1 cellular context compared by ENCODE assay signal in genomic region chr12:64669270-64669842, GRCh38.
TF ChIP-seq lines count a peak whose summit lies in the region.

No MANE protein-coding gene starts in this region.

TF ChIP-seq in K562, 482 proteins besides CTCF, POLR2A, EP300 and RAD21 (continued from another document and continues in another):
- TF ChIP-seq ZNF740 (CRISPR knock-in tag; IDR thresholded peaks at IDR 0.05) (no peak), ZNF740 (tag; IDR thresholded peaks at IDR 0.05) (0 out of 4 replicates have a peak, but pooled peaks of 1 of the 2 experiments have one; percentile 21), GTF3C2 (IDR thresholded peaks at IDR 0.05; ENCODE audit: borderline replicate concordance, extremely low read depth, insufficient read length) (no peak), PHF20 (IDR thresholded peaks at IDR 0.05; ENCODE audit: partially characterized antibody) (no peak), MAFF (IDR thresholded peaks at IDR 0.05; ENCODE audit: low read length) (no peak), ERF (CRISPR knock-in tag; IDR thresholded peaks at IDR 0.05) (no peak), ZNF280A (IDR thresholded peaks at IDR 0.05; ENCODE audit: low read depth, partially characterized antibody) (no peak), CHCHD3 (CRISPR knock-in tag; IDR thresholded peaks at IDR 0.05) (no peak), ZNF431 (CRISPR knock-in tag; IDR thresholded peaks at IDR 0.05) (no peak), RAD51 (IDR thresholded peaks at IDR 0.05; ENCODE audit: borderline replicate concordance, low read depth) (no peak), SMAD4 (CRISPR knock-in tag; conservative IDR thresholded peaks at IDR 0.05) (peak; percentile 76), GABPA (tag; conservative IDR thresholded peaks at IDR 0.05; ENCODE audit: low read depth) (peak; percentile 49; the same call in 1 of the 2 replicates), CBX8 (IDR thresholded peaks at IDR 0.05; ENCODE audit: borderline replicate concordance, extremely low read depth, low read depth, low read length, poor library complexity, severe bottlenecking) (no peak), ZNF584 (CRISPR knock-in tag; IDR thresholded peaks at IDR 0.05; ENCODE audit: low read depth) (0 out of 2 replicates have a peak, but pooled peaks have one; percentile 66), SMARCA4 (IDR thresholded peaks at IDR 0.05) (0 out of 2 replicates have a peak, but pooled peaks have one; percentile 17), DEAF1 (CRISPR knock-in tag; IDR thresholded peaks at IDR 0.05) (no peak), EP400 (IDR thresholded peaks at IDR 0.05) (peak; percentile 9; the same call in 1 of the 2 replicates), THAP7 (CRISPR knock-in tag; IDR thresholded peaks at IDR 0.05) (no peak), UBTF (IDR thresholded peaks at IDR 0.05; ENCODE audit: borderline replicate concordance in 1 of 2, low read depth in 2 of 2, low read length in 2 of 2) (peak; percentile 70 to 80; a peak in 2 of 4 replicates), MTA1 (IDR thresholded peaks at IDR 0.05; ENCODE audit: borderline replicate concordance) (no peak), HLTF (IDR thresholded peaks at IDR 0.05) (no peak), E2F1 (CRISPR knock-in tag; IDR thresholded peaks at IDR 0.05) (no peak), SMARCC2 (IDR thresholded peaks at IDR 0.05; ENCODE audit: low read depth) (no peak), ZNF512 (tag; IDR thresholded peaks at IDR 0.05) (no peak), SAP30 (IDR thresholded peaks at IDR 0.05; ENCODE audit: borderline replicate concordance, insufficient read depth, low read depth, low read length, poor library complexity, severe bottlenecking) (no peak), PREB (CRISPR knock-in tag; IDR thresholded peaks at IDR 0.05) (no peak), ZNF224 (CRISPR knock-in tag; IDR thresholded peaks at IDR 0.05) (no peak), ZNF253 (CRISPR knock-in tag; conservative IDR thresholded peaks at IDR 0.05) (no peak), MYC (IDR thresholded peaks at IDR 0.05; ENCODE audit: low read depth, low read length) (peak; percentile 60), MYC (CRISPR knock-in tag; IDR thresholded peaks at IDR 0.05; ENCODE audit: borderline replicate concordance, low read depth) (no peak), SAFB (IDR thresholded peaks at IDR 0.05; ENCODE audit: borderline replicate concordance, low read depth, low read length) (no peak), ZNF354B (CRISPR knock-in tag; IDR thresholded peaks at IDR 0.05) (no peak), TCF7L2 (IDR thresholded peaks at IDR 0.05; ENCODE audit: low read depth, low read length) (no peak), ZNF592 (IDR thresholded peaks at IDR 0.05) (peak; percentile 96), ZNF583 (CRISPR knock-in tag; IDR thresholded peaks at IDR 0.05) (no peak), HDAC1 (IDR thresholded peaks at IDR 0.05) (no peak), NFRKB (IDR thresholded peaks at IDR 0.05; ENCODE audit: low read depth) (0 out of 2 replicates have a peak, but pooled peaks have one; percentile 45), MNT (conservative IDR thresholded peaks at IDR 0.05) (peak in 1 of 2 experiments; percentile 58; a peak in 2 of 4 replicates)
